In the genomic region with DNA sequence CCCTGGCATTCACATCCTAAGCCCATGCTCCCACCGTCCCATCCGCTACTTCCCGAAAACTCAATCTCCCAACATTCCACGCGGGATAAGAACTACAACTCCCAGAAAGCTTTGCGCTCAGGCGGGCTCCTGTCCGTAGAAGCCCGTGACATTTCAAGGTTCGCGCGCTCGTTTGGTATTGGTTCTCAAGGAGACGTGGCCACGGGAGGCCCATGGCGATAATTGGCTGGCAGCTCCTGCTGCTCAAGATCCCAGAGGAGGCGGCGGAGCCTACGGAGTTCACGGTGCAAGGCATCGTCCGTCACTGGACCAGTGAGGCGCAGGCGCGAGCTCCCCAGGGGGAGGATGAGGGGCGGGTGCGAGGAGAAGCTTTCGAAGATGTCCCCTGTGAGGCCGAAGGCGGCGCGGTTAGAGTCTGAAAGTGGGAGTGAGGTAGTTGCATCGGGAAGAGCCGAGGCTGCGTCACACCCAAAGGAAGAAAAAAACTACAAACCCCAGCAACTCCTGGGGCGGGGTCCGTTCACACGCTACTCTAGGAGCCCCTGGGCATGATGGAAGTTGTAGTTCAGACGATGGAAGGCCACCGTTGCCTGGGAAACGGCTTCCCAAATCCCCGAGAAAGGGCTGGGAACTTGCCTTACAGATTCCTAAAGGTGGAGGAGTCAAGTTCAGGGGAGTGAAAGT, we compare ENCODE assay signal across 1 cellular context.
A peak's percentile ranks its signal among the peaks of the same experiment; 100 is the strongest.
TF ChIP-seq lines count a peak whose summit lies in the region.

No MANE protein-coding gene starts in this region.

TF ChIP-seq in HEK293, 187 proteins besides CTCF, POLR2A, EP300 and RAD21 (continued from another document and continues in another):
- TF ChIP-seq, protein P1, sequence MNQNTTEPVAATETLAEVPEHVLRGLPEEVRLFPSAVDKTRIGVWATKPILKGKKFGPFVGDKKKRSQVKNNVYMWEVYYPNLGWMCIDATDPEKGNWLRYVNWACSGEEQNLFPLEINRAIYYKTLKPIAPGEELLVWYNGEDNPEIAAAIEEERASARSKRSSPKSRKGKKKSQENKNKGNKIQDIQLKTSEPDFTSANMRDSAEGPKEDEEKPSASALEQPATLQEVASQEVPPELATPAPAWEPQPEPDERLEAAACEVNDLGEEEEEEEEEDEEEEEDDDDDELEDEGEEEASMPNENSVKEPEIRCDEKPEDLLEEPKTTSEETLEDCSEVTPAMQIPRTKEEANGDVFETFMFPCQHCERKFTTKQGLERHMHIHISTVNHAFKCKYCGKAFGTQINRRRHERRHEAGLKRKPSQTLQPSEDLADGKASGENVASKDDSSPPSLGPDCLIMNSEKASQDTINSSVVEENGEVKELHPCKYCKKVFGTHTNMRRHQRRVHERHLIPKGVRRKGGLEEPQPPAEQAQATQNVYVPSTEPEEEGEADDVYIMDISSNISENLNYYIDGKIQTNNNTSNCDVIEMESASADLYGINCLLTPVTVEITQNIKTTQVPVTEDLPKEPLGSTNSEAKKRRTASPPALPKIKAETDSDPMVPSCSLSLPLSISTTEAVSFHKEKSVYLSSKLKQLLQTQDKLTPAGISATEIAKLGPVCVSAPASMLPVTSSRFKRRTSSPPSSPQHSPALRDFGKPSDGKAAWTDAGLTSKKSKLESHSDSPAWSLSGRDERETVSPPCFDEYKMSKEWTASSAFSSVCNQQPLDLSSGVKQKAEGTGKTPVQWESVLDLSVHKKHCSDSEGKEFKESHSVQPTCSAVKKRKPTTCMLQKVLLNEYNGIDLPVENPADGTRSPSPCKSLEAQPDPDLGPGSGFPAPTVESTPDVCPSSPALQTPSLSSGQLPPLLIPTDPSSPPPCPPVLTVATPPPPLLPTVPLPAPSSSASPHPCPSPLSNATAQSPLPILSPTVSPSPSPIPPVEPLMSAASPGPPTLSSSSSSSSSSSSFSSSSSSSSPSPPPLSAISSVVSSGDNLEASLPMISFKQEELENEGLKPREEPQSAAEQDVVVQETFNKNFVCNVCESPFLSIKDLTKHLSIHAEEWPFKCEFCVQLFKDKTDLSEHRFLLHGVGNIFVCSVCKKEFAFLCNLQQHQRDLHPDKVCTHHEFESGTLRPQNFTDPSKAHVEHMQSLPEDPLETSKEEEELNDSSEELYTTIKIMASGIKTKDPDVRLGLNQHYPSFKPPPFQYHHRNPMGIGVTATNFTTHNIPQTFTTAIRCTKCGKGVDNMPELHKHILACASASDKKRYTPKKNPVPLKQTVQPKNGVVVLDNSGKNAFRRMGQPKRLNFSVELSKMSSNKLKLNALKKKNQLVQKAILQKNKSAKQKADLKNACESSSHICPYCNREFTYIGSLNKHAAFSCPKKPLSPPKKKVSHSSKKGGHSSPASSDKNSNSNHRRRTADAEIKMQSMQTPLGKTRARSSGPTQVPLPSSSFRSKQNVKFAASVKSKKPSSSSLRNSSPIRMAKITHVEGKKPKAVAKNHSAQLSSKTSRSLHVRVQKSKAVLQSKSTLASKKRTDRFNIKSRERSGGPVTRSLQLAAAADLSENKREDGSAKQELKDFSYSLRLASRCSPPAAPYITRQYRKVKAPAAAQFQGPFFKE (tag by site-specific recombination; IDR thresholded peaks at IDR 0.05; ENCODE audit: borderline replicate concordance): no peak
- no peak for TF ChIP-seq ZNF426 (tag by site-specific recombination; IDR thresholded peaks at IDR 0.05)
- TF ChIP-seq ZNF341 (tag by site-specific recombination; IDR thresholded peaks at IDR 0.05; ENCODE audit: low read depth): peak; percentile 97
- TF ChIP-seq, protein P2, sequence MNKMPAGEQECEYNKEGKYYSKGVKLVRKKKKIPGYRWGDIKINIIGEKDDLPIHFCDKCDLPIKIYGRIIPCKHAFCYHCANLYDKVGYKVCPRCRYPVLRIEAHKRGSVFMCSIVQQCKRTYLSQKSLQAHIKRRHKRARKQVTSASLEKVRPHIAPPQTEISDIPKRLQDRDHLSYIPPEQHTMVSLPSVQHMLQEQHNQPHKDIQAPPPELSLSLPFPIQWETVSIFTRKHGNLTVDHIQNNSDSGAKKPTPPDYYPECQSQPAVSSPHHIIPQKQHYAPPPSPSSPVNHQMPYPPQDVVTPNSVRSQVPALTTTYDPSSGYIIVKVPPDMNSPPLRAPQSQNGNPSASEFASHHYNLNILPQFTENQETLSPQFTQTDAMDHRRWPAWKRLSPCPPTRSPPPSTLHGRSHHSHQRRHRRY (tag by site-specific recombination; IDR thresholded peaks at IDR 0.05): no peak
- no peak for TF ChIP-seq ZNF350 (tag by site-specific recombination; IDR thresholded peaks at IDR 0.05)
- peak; percentile 95 for TF ChIP-seq ZNF76 (tag by site-specific recombination; IDR thresholded peaks at IDR 0.05; ENCODE audit: borderline replicate concordance, low read depth)
- no peak for TF ChIP-seq ZNF837 (tag by site-specific recombination; IDR thresholded peaks at IDR 0.05)
- no peak for TF ChIP-seq EGR2 (tag by site-specific recombination; IDR thresholded peaks at IDR 0.05; ENCODE audit: low read depth)
- TF ChIP-seq ZNF768 (tag by site-specific recombination; IDR thresholded peaks at IDR 0.05): no peak
- TF ChIP-seq ZNF585B (tag by site-specific recombination; IDR thresholded peaks at IDR 0.05): no peak
- no peak for TF ChIP-seq OVOL3 (tag by site-specific recombination; IDR thresholded peaks at IDR 0.05)
- no peak for TF ChIP-seq ZNF776 (tag by site-specific recombination; IDR thresholded peaks at IDR 0.05; ENCODE audit: borderline replicate concordance)
- TF ChIP-seq TCF7L2 (IDR thresholded peaks at IDR 0.05; ENCODE audit: borderline replicate concordance, low read depth, low read length): no peak
- TF ChIP-seq ZNF23 (tag by site-specific recombination; IDR thresholded peaks at IDR 0.05; ENCODE audit: borderline replicate concordance): no peak
- TF ChIP-seq ZIC2 (tag by site-specific recombination; IDR thresholded peaks at IDR 0.05): peak; percentile 69
- TF ChIP-seq, protein P3, sequence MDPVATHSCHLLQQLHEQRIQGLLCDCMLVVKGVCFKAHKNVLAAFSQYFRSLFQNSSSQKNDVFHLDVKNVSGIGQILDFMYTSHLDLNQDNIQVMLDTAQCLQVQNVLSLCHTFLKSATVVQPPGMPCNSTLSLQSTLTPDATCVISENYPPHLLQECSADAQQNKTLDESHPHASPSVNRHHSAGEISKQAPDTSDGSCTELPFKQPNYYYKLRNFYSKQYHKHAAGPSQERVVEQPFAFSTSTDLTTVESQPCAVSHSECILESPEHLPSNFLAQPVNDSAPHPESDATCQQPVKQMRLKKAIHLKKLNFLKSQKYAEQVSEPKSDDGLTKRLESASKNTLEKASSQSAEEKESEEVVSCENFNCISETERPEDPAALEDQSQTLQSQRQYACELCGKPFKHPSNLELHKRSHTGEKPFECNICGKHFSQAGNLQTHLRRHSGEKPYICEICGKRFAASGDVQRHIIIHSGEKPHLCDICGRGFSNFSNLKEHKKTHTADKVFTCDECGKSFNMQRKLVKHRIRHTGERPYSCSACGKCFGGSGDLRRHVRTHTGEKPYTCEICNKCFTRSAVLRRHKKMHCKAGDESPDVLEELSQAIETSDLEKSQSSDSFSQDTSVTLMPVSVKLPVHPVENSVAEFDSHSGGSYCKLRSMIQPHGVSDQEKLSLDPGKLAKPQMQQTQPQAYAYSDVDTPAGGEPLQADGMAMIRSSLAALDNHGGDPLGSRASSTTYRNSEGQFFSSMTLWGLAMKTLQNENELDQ (tag by site-specific recombination; IDR thresholded peaks at IDR 0.05; ENCODE audit: low read depth): no peak
- no peak for TF ChIP-seq ZBTB48 (tag by site-specific recombination; IDR thresholded peaks at IDR 0.05)
- peak; percentile 21; the same call in 1 of the 2 replicates for TF ChIP-seq SP7 (tag by site-specific recombination; IDR thresholded peaks at IDR 0.05)
- TF ChIP-seq ZNF629 (tag by site-specific recombination; IDR thresholded peaks at IDR 0.05): peak; percentile 85
- TF ChIP-seq ZNF146 (tag by site-specific recombination; IDR thresholded peaks at IDR 0.05): no peak
- TF ChIP-seq ZNF777 (tag by site-specific recombination; IDR thresholded peaks at IDR 0.05; ENCODE audit: borderline replicate concordance): no peak
- TF ChIP-seq ZBTB10 (tag by site-specific recombination; IDR thresholded peaks at IDR 0.05): 0 out of 2 replicates have a peak, but pooled peaks have one; percentile 8
- TF ChIP-seq ZBTB8A (tag by site-specific recombination; IDR thresholded peaks at IDR 0.05): peak; percentile 18; the same call in 1 of the 2 replicates
- TF ChIP-seq, protein P4, sequence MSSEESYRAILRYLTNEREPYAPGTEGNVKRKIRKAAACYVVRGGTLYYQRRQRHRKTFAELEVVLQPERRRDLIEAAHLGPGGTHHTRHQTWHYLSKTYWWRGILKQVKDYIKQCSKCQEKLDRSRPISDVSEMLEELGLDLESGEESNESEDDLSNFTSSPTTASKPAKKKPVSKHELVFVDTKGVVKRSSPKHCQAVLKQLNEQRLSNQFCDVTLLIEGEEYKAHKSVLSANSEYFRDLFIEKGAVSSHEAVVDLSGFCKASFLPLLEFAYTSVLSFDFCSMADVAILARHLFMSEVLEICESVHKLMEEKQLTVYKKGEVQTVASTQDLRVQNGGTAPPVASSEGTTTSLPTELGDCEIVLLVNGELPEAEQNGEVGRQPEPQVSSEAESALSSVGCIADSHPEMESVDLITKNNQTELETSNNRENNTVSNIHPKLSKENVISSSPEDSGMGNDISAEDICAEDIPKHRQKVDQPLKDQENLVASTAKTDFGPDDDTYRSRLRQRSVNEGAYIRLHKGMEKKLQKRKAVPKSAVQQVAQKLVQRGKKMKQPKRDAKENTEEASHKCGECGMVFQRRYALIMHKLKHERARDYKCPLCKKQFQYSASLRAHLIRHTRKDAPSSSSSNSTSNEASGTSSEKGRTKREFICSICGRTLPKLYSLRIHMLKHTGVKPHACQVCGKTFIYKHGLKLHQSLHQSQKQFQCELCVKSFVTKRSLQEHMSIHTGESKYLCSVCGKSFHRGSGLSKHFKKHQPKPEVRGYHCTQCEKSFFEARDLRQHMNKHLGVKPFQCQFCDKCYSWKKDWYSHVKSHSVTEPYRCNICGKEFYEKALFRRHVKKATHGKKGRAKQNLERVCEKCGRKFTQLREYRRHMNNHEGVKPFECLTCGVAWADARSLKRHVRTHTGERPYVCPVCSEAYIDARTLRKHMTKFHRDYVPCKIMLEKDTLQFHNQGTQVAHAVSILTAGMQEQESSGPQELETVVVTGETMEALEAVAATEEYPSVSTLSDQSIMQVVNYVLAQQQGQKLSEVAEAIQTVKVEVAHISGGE (tag by site-specific recombination; conservative IDR thresholded peaks at IDR 0.05; ENCODE audit: low read depth): peak; percentile 38; the same call in 1 of the 2 replicates
- no peak for TF ChIP-seq ZNF530 (tag by site-specific recombination; IDR thresholded peaks at IDR 0.05; ENCODE audit: low read depth)
- TF ChIP-seq IKZF3 (tag by site-specific recombination; IDR thresholded peaks at IDR 0.05): peak; percentile 76; the same call in 1 of the 2 replicates
- TF ChIP-seq ZNF280D (tag by site-specific recombination; IDR thresholded peaks at IDR 0.05): no peak
- TF ChIP-seq ZNF654 (tag by site-specific recombination; IDR thresholded peaks at IDR 0.05; ENCODE audit: low read depth): no peak
- TF ChIP-seq ZNF548 (tag by site-specific recombination; IDR thresholded peaks at IDR 0.05): no peak
- TF ChIP-seq ZNF830 (tag by site-specific recombination; IDR thresholded peaks at IDR 0.05; ENCODE audit: low read depth): no peak
- TF ChIP-seq KLF7 (tag by site-specific recombination; IDR thresholded peaks at IDR 0.05; ENCODE audit: borderline replicate concordance): peak; percentile 71; the same call in 1 of the 2 replicates
- no peak for TF ChIP-seq ZNF169 (tag by site-specific recombination; IDR thresholded peaks at IDR 0.05)
- TF ChIP-seq ZNF335 (tag by site-specific recombination; conservative IDR thresholded peaks at IDR 0.05): peak; percentile 98
- no peak; the same call in 1 of the 2 replicates for TF ChIP-seq ZEB2 (tag by site-specific recombination; IDR thresholded peaks at IDR 0.05)
- TF ChIP-seq ZNF24 (tag by site-specific recombination; IDR thresholded peaks at IDR 0.05): no peak
- TF ChIP-seq GLI2 (tag by site-specific recombination; IDR thresholded peaks at IDR 0.05; ENCODE audit: borderline replicate concordance, low read depth): no peak
- TF ChIP-seq SALL2 (tag by site-specific recombination; IDR thresholded peaks at IDR 0.05; ENCODE audit: borderline replicate concordance): no peak
- TF ChIP-seq ZFP37 (tag by site-specific recombination; IDR thresholded peaks at IDR 0.05): no peak
- peak; percentile 49; the same call in 1 of the 2 replicates for TF ChIP-seq ZFHX2 (tag by site-specific recombination; conservative IDR thresholded peaks at IDR 0.05)
- TF ChIP-seq KLF8 (tag by site-specific recombination; IDR thresholded peaks at IDR 0.05): peak; percentile 88
- no peak for TF ChIP-seq ZNF202 (tag by site-specific recombination; IDR thresholded peaks at IDR 0.05; ENCODE audit: borderline replicate concordance)
- peak; percentile 69 for TF ChIP-seq KLF1 (tag by site-specific recombination; IDR thresholded peaks at IDR 0.05)
